Comparison of ENCODE assay signal across 9 cellular contexts in the genomic region with DNA sequence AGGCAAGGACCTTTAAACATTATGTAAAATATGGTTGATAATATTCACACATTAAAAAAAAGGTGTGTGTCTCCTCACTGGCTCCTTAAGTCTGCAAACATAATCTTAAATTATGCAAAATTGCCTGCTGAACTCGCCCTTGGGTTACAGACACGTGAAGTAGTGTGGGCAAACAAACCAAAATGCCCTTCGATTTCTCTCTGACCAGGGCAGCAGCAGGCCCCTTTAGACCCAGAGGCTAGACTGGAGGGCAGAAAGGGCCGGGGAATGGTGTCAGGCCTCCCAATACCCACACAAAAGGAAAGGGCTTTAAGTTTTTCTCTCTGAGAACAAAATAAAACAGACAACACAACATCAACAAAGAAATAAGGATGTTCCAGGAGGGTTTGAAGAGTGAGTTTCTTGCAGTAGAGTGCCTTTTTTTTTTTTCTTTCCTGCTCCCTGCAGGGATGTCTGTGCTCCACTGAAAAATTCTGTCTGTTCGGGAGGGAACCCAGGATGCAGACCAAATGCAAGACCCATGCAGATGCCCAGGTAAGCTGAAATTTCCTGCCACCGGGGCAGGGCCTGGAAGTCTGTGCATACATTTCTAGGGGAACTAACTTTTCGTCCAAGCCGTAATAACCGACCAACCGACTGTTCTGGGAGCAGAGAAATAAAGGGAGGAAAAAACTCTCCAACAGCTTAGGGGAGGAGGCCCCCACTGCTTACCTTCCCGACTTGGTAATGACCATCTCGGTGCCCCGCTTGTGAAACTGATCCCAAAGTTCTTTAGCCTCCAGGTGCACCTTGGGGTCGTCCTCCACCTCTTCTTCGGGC. TPM values are rescaled to one million over a fixed set of nuclear protein-coding genes. Genes with fewer than 3 reads are reported as not detected.
A peak's percentile ranks its signal among the peaks of the same experiment; 100 is the strongest.
DNase-seq lines count a peak whose midpoint lies in the region; ATAC-seq, FAIRE-seq and TF ChIP-seq lines count a peak whose summit lies in the region.
"Had no signal": no experiment of that assay in that cellular context is flagged by ENCODE, and none has a peak within 500 bp of the region (broad histone marks: within the 10 kb centered on the region; RNA-seq: fewer than 3 reads in every experiment).

No MANE protein-coding gene starts in this region.

- peak overlapping the region; percentile 21 for H3K4me3 Mint-ChIP-seq in activated T-cell treated with anti-CD3 and anti-CD28 coated beads, Interleukin-2, amount 50 U/mL, for 24 hours

- peaks cover 38% of the 10 kb centered on the region for H3K4me1 Mint-ChIP-seq in activated T-cell treated with anti-CD3 and anti-CD28 coated beads, Interleukin-2, amount 50 U/mL, for 24 hours (ENCODE audit: low read depth)

- BruUV-seq in K562 (replicated peaks; lab: Mats Ljungman, UMichigan) = no TSS peak

- H2AFZ ChIP-seq in K562 (ENCODE audit: low read depth, low read length) = no peak overlapping the region

- TF ChIP-seq RAD21 in K562 (CRISPR knock-in tag; conservative IDR thresholded peaks at IDR 0.05 in 1 of 2, IDR thresholded peaks at IDR 0.05 in 1 of 2) (no peak), liver (IDR thresholded peaks at IDR 0.05) (no peak)

- H4K20me1 ChIP-seq in K562 (replicated peaks; ENCODE audit: control insufficient read depth, insufficient read depth, low read length) = no peaks in the 10 kb centered on the region

- no peak for DNase-seq in activated T-cell treated with anti-CD3 and anti-CD28 coated beads, Interleukin-2, amount 50 U/mL, for 24 hours
- DNase-seq in activated T-cell treated with anti-CD3 and anti-CD28 coated beads, Interleukin-2, amount 50 U/mL, for 1 hour = no peak
- DNase-seq in K562 (ENCODE audit: extremely low read depth in 1 of 4, low spot score in 3 of 4) = no peak
- no peak for DNase-seq in thoracic aorta (ENCODE audit: low spot score)
- DNase-seq in GM19238 (ENCODE audit: insufficient read length, low spot score) = no peak
- no peak for DNase-seq in activated effector memory CD4-positive, alpha-beta T cell treated with anti-CD3 and anti-CD28 coated beads, Interleukin-2, amount 50 U/mL, for 16 hours

- H3K27me3 ChIP-seq in K562 (ENCODE audit: control insufficient read depth in 2 of 2, insufficient read depth in 2 of 2, low read length in 2 of 2) = peaks cover 42 to 62% of the 10 kb centered on the region in 2 experiments; a peak in 4 of 5 replicates
- H3K27me3 ChIP-seq in liver (ENCODE audit: control insufficient read depth in 4 of 4, insufficient read depth in 4 of 4, low read length in 3 of 4) = no peaks in the 10 kb centered on the region
- H3K27me3 ChIP-seq in thoracic aorta (replicated peaks; ENCODE audit: insufficient read depth) = peaks cover 11% of the 10 kb centered on the region

- TF ChIP-seq POLR2A in K562 (conservative IDR thresholded peaks at IDR 0.05) = no peak

- in situ Hi-C loops in K562 (cut with MboI) = no loop called here

- no peak for TF ChIP-seq CTCF in K562 (IDR thresholded peaks at IDR 0.05 in 2 of 3, conservative IDR thresholded peaks at IDR 0.05 in 1 of 3; ENCODE audit: insufficient read depth in 2 of 3, low read depth in 1 of 3, low read length in 3 of 3)
- no peak for TF ChIP-seq CTCF in liver (IDR thresholded peaks at IDR 0.05; ENCODE audit: low read depth, low read length, missing input control)
- TF ChIP-seq CTCF in thoracic aorta (IDR thresholded peaks at IDR 0.05) = no peak

- ATAC-seq in K562 (no peak), thoracic aorta (ENCODE audit: insufficient number of reproducible peaks, low FRiP score, low read depth) (no peak), GM19351 (IDR thresholded peaks at IDR 0.05; ENCODE audit: unreplicated experiment) (no peak)

- H3K27ac Mint-ChIP-seq in activated T-cell treated with anti-CD3 and anti-CD28 coated beads, Interleukin-2, amount 50 U/mL, for 24 hours = no peak overlapping the region

- WGBS in K562 (ENCODE audit: insufficient coverage, low coverage, missing lambda C conversion rate) = 3% methylated on average over 13 of the region's 15 CpGs
- WGBS in liver = 12% methylated on average over 15 of the region's 15 CpGs

- H3K9me3 Mint-ChIP-seq in activated T-cell treated with anti-CD3 and anti-CD28 coated beads, Interleukin-2, amount 50 U/mL, for 24 hours = peaks cover 3% of the 10 kb centered on the region

- H3K4me3 ChIP-seq in K562 = peak overlapping the region; percentile 3; the same call in 1 of the 2 replicates
- peak overlapping the region; percentile 63 to 83 (median 79) for H3K4me3 ChIP-seq in liver (ENCODE audit: low read depth in 1 of 3, low read length in 3 of 3)
- peak overlapping the region; percentile 87 for H3K4me3 ChIP-seq in thoracic aorta

- no peaks in the 10 kb centered on the region for H3K79me2 ChIP-seq in K562 (ENCODE audit: control insufficient read depth, insufficient read depth, low read length)

- H3K9me3 ChIP-seq in K562 (replicated peaks; ENCODE audit: control insufficient read depth, insufficient read depth, low read depth, low read length) (no peaks in the 10 kb centered on the region), liver (ENCODE audit: control insufficient read depth in 4 of 4, low read length in 3 of 4) (no peaks in the 10 kb centered on the region), thoracic aorta (no peaks in the 10 kb centered on the region)

- H3K4me1 ChIP-seq in K562 (replicated peaks in 1 of 2; ENCODE audit: control insufficient read depth in 2 of 2, insufficient read depth in 2 of 2, low read length in 2 of 2) (peaks cover 0 to 19% of the 10 kb centered on the region in 2 experiments; a peak in 3 of 5 replicates), liver (ENCODE audit: control insufficient read depth in 4 of 4, insufficient read depth in 4 of 4, low read length in 3 of 4) (peaks cover 2 to 23% (median 8%) of the 10 kb centered on the region in 4 donors), thoracic aorta (ENCODE audit: control insufficient read depth in 1 of 2, low read depth in 2 of 2) (peaks cover 4 to 11% of the 10 kb centered on the region in 2 donors)

- CTCF ChIA-PET in K562 (lab: Yijun Ruan, JAX; ENCODE audit: low intra/inter-chr PET ratio) = no interaction called here

- H3K9ac ChIP-seq in K562 (ENCODE audit: insufficient read depth in 1 of 2, low read depth in 2 of 2, low read length in 2 of 2) (no peak overlapping the region), liver (ENCODE audit: low read depth in 1 of 2, low read length in 2 of 2) (peak overlapping the region; percentile 92 to 97)

- no peaks in the 10 kb centered on the region for H3K9me1 ChIP-seq in K562 (ENCODE audit: control insufficient read depth, insufficient read depth, low read length)

- H3K27me3 Mint-ChIP-seq in activated T-cell treated with anti-CD3 and anti-CD28 coated beads, Interleukin-2, amount 50 U/mL, for 24 hours = peaks cover 98% of the 10 kb centered on the region

- no peak for FAIRE-seq in K562 (lab: Jason Lieb, UNC)

- no peak for TF ChIP-seq EP300 in K562 (IDR thresholded peaks at IDR 0.05; ENCODE audit: low read length)

- intact Hi-C loops in K562 (cut with micrococcal nuclease) = no loop called here

- H3K36me3 Mint-ChIP-seq in activated T-cell treated with anti-CD3 and anti-CD28 coated beads, Interleukin-2, amount 50 U/mL, for 24 hours (ENCODE audit: low read depth) = no peaks in the 10 kb centered on the region

- H3K36me3 ChIP-seq in K562 (ENCODE audit: control insufficient read depth, insufficient read depth, low read length) (no peaks in the 10 kb centered on the region), liver (ENCODE audit: control insufficient read depth in 4 of 4, insufficient read depth in 3 of 4, low read depth in 1 of 4, low read length in 3 of 4) (peaks cover 0 to 8% (median 3%) of the 10 kb centered on the region in 4 donors), thoracic aorta (no peaks in the 10 kb centered on the region)

- H3K27ac ChIP-seq in K562 (ENCODE audit: extremely low read depth, low read depth, low read length) (no peak overlapping the region), liver (ENCODE audit: low read depth in 1 of 2, low read length in 2 of 2) (peak overlapping the region; percentile 93 to 95), thoracic aorta (no peak overlapping the region)

- POLR2A ChIA-PET in K562 (lab: Yijun Ruan, JAX) = no interaction called here

- no peak overlapping the region for H3K4me2 ChIP-seq in K562 (ENCODE audit: insufficient read depth, low read length)

TF ChIP-seq in K562, 482 proteins besides CTCF, POLR2A, EP300 and RAD21 (continues in another document):
- TF ChIP-seq RBM15 (IDR thresholded peaks at IDR 0.05; ENCODE audit: insufficient read depth, low read length) = no peak
- TF ChIP-seq TBL1XR1 (IDR thresholded peaks at IDR 0.05; ENCODE audit: low read length in 2 of 2) = no peak
- no peak for TF ChIP-seq MTF1 (CRISPR knock-in tag; IDR thresholded peaks at IDR 0.05; ENCODE audit: borderline replicate concordance)
- no peak for TF ChIP-seq NFRKB (IDR thresholded peaks at IDR 0.05; ENCODE audit: low read depth)

TF ChIP-seq in liver, 16 proteins besides CTCF, POLR2A, EP300 and RAD21 (continues in another document):
- TF ChIP-seq TAF1 (conservative IDR thresholded peaks at IDR 0.05) (peak; percentile 19), JUND (IDR thresholded peaks at IDR 0.05) (no peak), YY1 (IDR thresholded peaks at IDR 0.05) (peak; percentile 49)

RNA-seq across cellular contexts. Expression of a gene that starts 1.7 kb away (rescaled TPM):
- 0.88 and 2.7 TPM in 2 replicates for total RNA-seq in K562 (2011; cell fraction: chromatin; rRNA removed; ENCODE audit: low replicate concordance)
- 1.3 and 1.5 TPM in 2 replicates for total RNA-seq in K562 (2011; cell fraction: nucleolus; rRNA removed)
- 0.51 and 0.92 TPM in 2 replicates for total RNA-seq in K562 (2011; cell fraction: nucleoplasm; rRNA removed)
- total RNA-seq in K562 (2014; rRNA removed) = 0.18 and 0.20 TPM in 2 replicates
- 0.15 and 0.38 TPM in 2 replicates for total RNA-seq in K562 (2014; rRNA removed; fragmentation: Illumina TruSeq; extraction: Trizol)
- 0.23 and 0.47 TPM in 2 replicates for total RNA-seq in K562 (2015; rRNA removed; fragmentation: Illumina TruSeq; extraction: Trizol)
- total RNA-seq in K562 (2021) = 0.60 and 0.81 TPM in 2 replicates
- 0.08 and 0.52 TPM in 2 replicates for polyA plus RNA-seq in K562 (2011; rRNA removed)
- 0.04 and 0.31 TPM in 2 replicates for polyA plus RNA-seq in K562 (2011; cell fraction: cytosol; rRNA removed)
- 3.5 TPM in 1 of 2 replicates, not detected in the other for polyA plus RNA-seq in K562 (2011; cell fraction: nucleus; rRNA removed)
- polyA plus RNA-seq in K562 (2012) = 0.24 and 0.35 TPM in 2 replicates
- 0.35 and 0.42 TPM in 2 replicates for polyA plus RNA-seq in K562 (2014; fragmentation: Illumina TruSeq; extraction: Trizol)
- polyA plus RNA-seq in K562 (2014; fragmentation: Nextera tagmentation; extraction: Ambion mirVana) = under 1 TPM; 0.03 to 0.06 TPM
- polyA plus RNA-seq in K562 (2014; rRNA removed) = 0.19 and 0.35 TPM in 2 replicates
- polyA minus RNA-seq in K562 (2011; rRNA and poly(A)+ RNA removed) = 1.4 TPM in 1 of 2 replicates, not detected in the other
- 0.38 and 0.73 TPM in 2 replicates for polyA minus RNA-seq in K562 (2011; cell fraction: cytosol; rRNA and poly(A)+ RNA removed)
- 0.22 and 2.6 TPM in 2 replicates for polyA minus RNA-seq in K562 (2011; cell fraction: nucleus; rRNA and poly(A)+ RNA removed)
- 10 to 100 TPM in 1 of 2 donors, 1 to 10 TPM in 1; 5.8 to 23.0 TPM for total RNA-seq in liver
- 10 to 100 TPM; 12.2 to 26.8 TPM for polyA plus RNA-seq in liver
- total RNA-seq in thoracic aorta = 1 to 10 TPM in 1 of 2 donors, under 1 TPM in 1; 0.81 to 3.5 TPM
- polyA plus RNA-seq: neural cell had no signal

Comparison
In these comparisons a context has a peak if more than half of its experiments do, and no peak if none do; other contexts are left out.
1. H3K27ac ChIP-seq: peak in liver (2 of 2); none in K562 (single experiment) and thoracic aorta (0 of 2).
2. H3K4me3 ChIP-seq: peak in every context shown above with its lines; median percentile 87 in thoracic aorta; 79 in liver; 3 in K562.
3. H3K9ac ChIP-seq: peak in liver (2 of 2); none in K562 (0 of 2).